In genomic region chrX:139083191-139083590, GRCh38 we compare ENCODE assay signal across 8 cellular contexts.
"Had no signal": no experiment of that assay in that cellular context is flagged by ENCODE, and none has a peak within 500 bp of the region (broad histone marks: within the 10 kb centered on the region; RNA-seq: fewer than 3 reads in every experiment).

No MANE protein-coding gene starts in this region.

- H3K4me1 ChIP-seq: HAP-1 had no signal

- H3K36me3 ChIP-seq: HAP-1 had no signal

- ATAC-seq: HCT116, HepG2 had no signal

- DNase-seq: GM23248, GOT3, H7, HFFc6 had no signal

- H3K9me3 ChIP-seq: HAP-1 had no signal

- H3K27ac ChIP-seq: GM23248, HL-60 had no signal

- H3K4me3 ChIP-seq: GM23248, HAP-1 had no signal
